In genomic region chr2:194559523-194559922, GRCh38 we compare ENCODE assay signal across 5 cellular contexts.
"Had no signal": no experiment of that assay in that cellular context is flagged by ENCODE, and none has a peak within 500 bp of the region (broad histone marks: within the 10 kb centered on the region; RNA-seq: fewer than 3 reads in every experiment).

No MANE protein-coding gene starts in this region.

- DNase-seq: H7, HCEC 1CT, IMR-90 had no signal

- H3K27ac Mint-ChIP-seq: GM23338 had no signal

- H3K4me3 Mint-ChIP-seq: GM23338 had no signal

- H2AFZ ChIP-seq: GM23338 had no signal

- ATAC-seq: GM23338, K562 had no signal

- H3K4me1 Mint-ChIP-seq: GM23338 had no signal

- H3K4me2 ChIP-seq: GM23338 had no signal

- H3K4me3 ChIP-seq: GM23338, K562 had no signal
